22 cellular contexts compared by ENCODE assay signal in genomic region chr14:70011708-70012107, GRCh38.
"Had no signal": no experiment of that assay in that cellular context is flagged by ENCODE, and none has a peak within 500 bp of the region (broad histone marks: within the 10 kb centered on the region; RNA-seq: fewer than 3 reads in every experiment).

No MANE protein-coding gene starts in this region.

- H3K4me3 ChIP-seq: gastrocnemius medialis, heart right ventricle, left ventricle myocardium inferior, lower lobe of right lung, psoas muscle, right lobe of liver, spleen, stomach, thoracic aorta, transverse colon had no signal

- ATAC-seq: esophagus mucosa, gastrocnemius medialis, heart right ventricle, lower lobe of right lung, psoas muscle, right lobe of liver had no signal

- H3K27ac ChIP-seq: gastrocnemius medialis, heart right ventricle, left ventricle myocardium inferior, lower lobe of right lung, neutrophil, psoas muscle, right lobe of liver, spleen, stomach, thoracic aorta, transverse colon had no signal

- H3K36me3 ChIP-seq: gastrocnemius medialis, heart right ventricle, left ventricle myocardium inferior, lower lobe of right lung, neutrophil, spleen, stomach, thoracic aorta, transverse colon had no signal

- H3K4me1 ChIP-seq: gastrocnemius medialis, heart right ventricle, left ventricle myocardium inferior, lower lobe of right lung, psoas muscle, right lobe of liver, spleen had no signal

- H3K27me3 ChIP-seq: gastrocnemius medialis, neutrophil, right lobe of liver, spleen, stomach, transverse colon had no signal

- H3K9me3 ChIP-seq: gastrocnemius medialis, heart right ventricle, left ventricle myocardium inferior, lower lobe of right lung, neutrophil, psoas muscle, right lobe of liver, spleen, stomach, thoracic aorta, transverse colon had no signal

- DNase-seq: effector memory CD4-positive, alpha-beta T cell; gastrocnemius medialis; heart right ventricle; hypothalamus; islet precursor cell; left ventricle myocardium inferior; lower lobe of right lung; mesendoderm; naive B cell; psoas muscle; right lobe of liver; spleen; stimulated activated CD4-positive, alpha-beta T cell treated with anti-CD3 and anti-CD28 coated beads, Interleukin-15, amount 100 ng/mL, for 24 hours; stimulated activated CD4-positive, alpha-beta T cell treated with anti-CD3 and anti-CD28 coated beads, Interleukin-1b, Interleukin-23, amount 100 ng/mL, for 48 hours; stimulated activated CD4-positive, alpha-beta T cell treated with anti-CD3 and anti-CD28 coated beads, Interleukin-4, amount 100 ng/mL, for 24 hours; stimulated activated naive CD4-positive, alpha-beta T cell; stomach; substantia nigra; transverse colon had no signal
